In the genomic region with DNA sequence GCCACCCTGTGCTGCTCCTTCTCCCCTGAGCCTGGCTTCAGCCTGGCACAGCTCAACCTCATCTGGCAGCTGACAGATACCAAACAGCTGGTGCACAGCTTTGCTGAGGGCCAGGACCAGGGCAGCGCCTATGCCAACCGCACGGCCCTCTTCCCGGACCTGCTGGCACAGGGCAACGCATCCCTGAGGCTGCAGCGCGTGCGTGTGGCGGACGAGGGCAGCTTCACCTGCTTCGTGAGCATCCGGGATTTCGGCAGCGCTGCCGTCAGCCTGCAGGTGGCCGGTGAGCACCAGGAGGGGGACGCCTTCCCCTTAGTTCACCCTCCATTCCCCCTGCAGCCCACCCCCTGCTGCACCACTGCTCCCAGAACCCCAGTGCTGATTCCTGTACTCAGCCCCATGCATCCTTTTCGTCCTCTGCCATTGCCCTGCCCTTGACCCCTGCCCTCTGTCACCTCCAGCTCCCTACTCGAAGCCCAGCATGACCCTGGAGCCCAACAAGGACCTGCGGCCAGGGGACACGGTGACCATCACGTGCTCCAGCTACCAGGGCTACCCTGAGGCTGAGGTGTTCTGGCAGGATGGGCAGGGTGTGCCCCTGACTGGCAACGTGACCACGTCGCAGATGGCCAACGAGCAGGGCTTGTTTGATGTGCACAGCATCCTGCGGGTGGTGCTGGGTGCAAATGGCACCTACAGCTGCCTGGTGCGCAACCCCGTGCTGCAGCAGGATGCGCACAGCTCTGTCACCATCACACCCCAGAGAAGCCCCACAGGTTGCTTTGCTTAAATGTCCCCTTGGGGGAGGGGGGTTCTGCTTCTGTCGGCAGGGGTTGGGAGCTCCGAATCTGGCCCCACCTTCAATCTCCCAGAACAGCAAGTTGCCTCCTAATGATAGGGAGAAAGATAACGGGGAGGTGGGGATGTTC, we compare ENCODE assay signal across 7 cellular contexts. TPM values are rescaled to one million over a fixed set of nuclear protein-coding genes. Genes with fewer than 3 reads are reported as not detected.
"Had no signal": no experiment of that assay in that cellular context is flagged by ENCODE, and none has a peak within 500 bp of the region (broad histone marks: within the 10 kb centered on the region; RNA-seq: fewer than 3 reads in every experiment).

No MANE protein-coding gene starts in this region.

RNA-seq across cellular contexts. Expression of a gene that starts 18.4 kb away (rescaled TPM):
- total RNA-seq: T-helper 17 cell had no signal

RNA-seq across cellular contexts. Expression of a gene that starts 50.6 kb away (rescaled TPM):
- total RNA-seq: activated CD4-positive, alpha-beta memory T cell treated with anti-CD3 and anti-CD28 coated beads, Interleukin-2, amount 10 ng/mL, durations not matched to agents 7 days and 5 days; activated CD4-positive, alpha-beta T cell treated with anti-CD3 and anti-CD28 coated beads, Interleukin-2, amount 10 ng/mL, durations not matched to agents 7 days and 5 days; activated naive CD4-positive, alpha-beta T cell treated with anti-CD3 and anti-CD28 coated beads, Interleukin-2, amount 50 U/mL, for 72 hours; activated naive CD8-positive, alpha-beta T cell treated with anti-CD3 and anti-CD28 coated beads, Interleukin-2, amount 10 ng/mL, durations not matched to agents 7 days and 5 days; activated T-cell treated with anti-CD3 and anti-CD28 coated beads, Interleukin-2, amount 50 U/mL, for 72 hours; dermis blood vessel endothelial cell; T-helper 17 cell had no signal
